ENCODE assay signal across 15 cellular contexts in the genomic region with DNA sequence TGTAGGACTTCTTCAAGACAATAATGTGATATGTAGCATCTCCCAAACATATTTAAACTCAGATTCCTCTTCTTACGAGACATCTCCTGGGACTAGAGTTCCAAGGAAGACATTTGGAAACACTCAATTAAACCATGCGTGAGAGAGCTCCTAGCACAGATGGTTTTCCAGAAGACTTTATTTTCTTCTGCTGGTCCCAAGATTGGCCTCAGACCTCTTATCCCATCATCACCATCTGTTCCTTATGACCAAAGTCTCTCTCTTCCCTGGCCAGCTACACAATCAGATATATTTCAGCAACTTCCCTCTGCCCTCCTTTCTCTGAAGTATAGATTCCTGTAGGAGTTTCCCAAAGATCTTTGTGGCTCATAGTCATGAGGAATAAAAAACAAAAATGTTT.
"Had no signal": no experiment of that assay in that cellular context is flagged by ENCODE, and none has a peak within 500 bp of the region (broad histone marks: within the 10 kb centered on the region; RNA-seq: fewer than 3 reads in every experiment).

No MANE protein-coding gene starts in this region.

- H3K9me3 ChIP-seq: ascending aorta, right atrium auricular region had no signal

- FAIRE-seq: bronchial epithelial cell had no signal

- DNase-seq: activated B cell treated with CpG ODN at 0.5 μM for 24 hours; activated CD4-positive, alpha-beta T cell treated with anti-CD3 and anti-CD28 coated beads, Interleukin-2, amount 10 ng/mL, durations not matched to agents 7 days and 5 days; activated CD8-positive, alpha-beta memory T cell treated with anti-CD3 and anti-CD28 coated beads, Interleukin-2, amount 50 U/mL, for 48 hours; activated gamma-delta T cell treated with Interleukin-2 at 50 U/mL for 16 hours; hypothalamus; nephron progenitor cell; occipital lobe; stimulated activated CD4-positive, alpha-beta T cell treated with anti-CD3 and anti-CD28 coated beads, Interleukin-15, amount 100 ng/mL, for 24 hours; stimulated activated CD4-positive, alpha-beta T cell treated with anti-CD3 and anti-CD28 coated beads, Interleukin-4, amount 100 ng/mL, for 1 hour; stimulated activated naive CD4-positive, alpha-beta T cell treated with Interleukin-2 at 50 U/mL for 16 hours; substantia nigra; T-helper 2 cell had no signal

- H3K27ac ChIP-seq: ascending aorta, right atrium auricular region had no signal

- H3K4me3 ChIP-seq: ascending aorta, right atrium auricular region had no signal

- H3K36me3 ChIP-seq: ascending aorta, right atrium auricular region had no signal

- H3K27me3 ChIP-seq: ascending aorta, right atrium auricular region had no signal

- H3K4me1 ChIP-seq: ascending aorta, right atrium auricular region had no signal
